ENCODE assay signal across 25 cellular contexts in the genomic region with DNA sequence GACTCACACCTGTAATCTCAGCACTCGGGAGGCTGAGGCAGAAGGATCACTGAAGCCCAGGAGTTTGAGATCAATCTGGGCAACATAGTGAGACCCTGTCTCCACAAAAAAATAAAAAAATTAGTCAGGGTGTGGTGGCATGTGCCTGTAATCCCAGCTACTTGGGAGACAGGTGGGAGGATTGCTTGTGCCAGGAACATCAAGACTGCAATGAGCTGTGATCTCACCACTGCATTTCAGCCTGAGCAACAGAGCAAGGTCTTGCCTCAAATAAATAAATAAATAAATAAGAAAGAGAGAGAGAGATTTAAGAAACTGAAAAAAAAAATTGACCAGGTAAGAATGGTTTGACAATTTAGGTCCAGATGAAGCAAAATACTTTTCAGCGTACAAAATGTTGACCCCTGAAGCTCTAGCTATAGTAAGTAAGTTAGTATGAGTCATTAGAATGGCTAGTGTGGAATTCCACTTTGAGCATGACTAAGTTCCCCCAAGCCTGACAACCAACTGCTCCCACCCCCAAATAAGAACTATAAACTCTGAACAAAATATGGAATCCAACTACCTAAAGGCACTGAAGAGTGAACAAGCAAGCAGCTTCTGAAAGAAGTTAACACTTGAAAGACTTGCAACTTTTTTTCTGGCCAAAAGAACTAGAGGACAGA.
A peak's percentile ranks its signal among the peaks of the same experiment; 100 is the strongest.
DNase-seq lines count a peak whose midpoint lies in the region; ATAC-seq, FAIRE-seq and TF ChIP-seq lines count a peak whose summit lies in the region.
"Had no signal": no experiment of that assay in that cellular context is flagged by ENCODE, and none has a peak within 500 bp of the region (broad histone marks: within the 10 kb centered on the region; RNA-seq: fewer than 3 reads in every experiment).

No MANE protein-coding gene starts in this region.

- TF ChIP-seq POLR2A in H54 (IDR thresholded peaks at IDR 0.05; ENCODE audit: low read depth, low read length) = no peak

- peak; percentile 97 for FAIRE-seq in H54 (lab: Jason Lieb, UNC)
- FAIRE-seq: HTR-8/SVneo had no signal

- TF ChIP-seq CTCF in fibroblast of pulmonary artery (IDR thresholded peaks at IDR 0.05; ENCODE audit: low read length, missing control alignments) = no peak

- DNase-seq in H54 (ENCODE audit: insufficient read length, low spot score) (peak; percentile 49), fibroblast of pulmonary artery (ENCODE audit: low read depth) (peak; percentile 18), stromal cell of bone marrow (ENCODE audit: low read depth) (peak; percentile 9), NCI-H2227 (lab: John Stamatoyannopoulos, UW; ENCODE audit: unreplicated experiment) (no peak), LoVo (ENCODE audit: low spot score) (no peak)
- DNase-seq: activated CD4-positive, alpha-beta T cell treated with anti-CD3 and anti-CD28 coated beads for 4 hours; activated CD8-positive, alpha-beta memory T cell treated with anti-CD3 and anti-CD28 coated beads, Interleukin-2, amount 50 U/mL, for 48 hours; activated naive CD4-positive, alpha-beta T cell treated with anti-CD3 and anti-CD28 coated beads for 36 hours; CD4-positive, CD25-positive, alpha-beta regulatory T cell; DND-41; effector memory CD8-positive, alpha-beta T cell; foreskin melanocyte; GOT3; natural killer cell; NCI-H187; NCI-H446; psoas muscle; stimulated activated CD4-positive, alpha-beta T cell treated with anti-CD3 and anti-CD28 coated beads, Interleukin-15, amount 100 ng/mL, for 24 hours; stimulated activated naive CD4-positive, alpha-beta T cell treated with Interleukin-2 at 50 U/mL for 16 hours; upper lobe of left lung had no signal

- H3K4me3 ChIP-seq in fibroblast of pulmonary artery (replicated peaks; ENCODE audit: low read depth, low read length) = no peak overlapping the region
- H3K4me3 ChIP-seq: breast epithelium, psoas muscle, upper lobe of left lung had no signal

- ATAC-seq in SK-N-SH treated with all-trans-retinoic acid at 6 μM for 48 hours (peak; percentile 70; the same call in 2 of the 3 replicates), GM18519 (IDR thresholded peaks at IDR 0.05; ENCODE audit: low FRiP score, unreplicated experiment) (no peak), GM21423 (IDR thresholded peaks at IDR 0.05; ENCODE audit: unreplicated experiment) (no peak)
- ATAC-seq: effector memory CD8-positive, alpha-beta T cell; natural killer cell; psoas muscle had no signal

TF ChIP-seq in SK-N-SH treated with all-trans-retinoic acid at 6 μM for 48 hours, 23 proteins besides CTCF, POLR2A, EP300 and RAD21:
- TF ChIP-seq ZNF565 (CRISPR knock-in tag; conservative IDR thresholded peaks at IDR 0.05; ENCODE audit: low read depth) = no peak
- TF ChIP-seq, protein P1, sequence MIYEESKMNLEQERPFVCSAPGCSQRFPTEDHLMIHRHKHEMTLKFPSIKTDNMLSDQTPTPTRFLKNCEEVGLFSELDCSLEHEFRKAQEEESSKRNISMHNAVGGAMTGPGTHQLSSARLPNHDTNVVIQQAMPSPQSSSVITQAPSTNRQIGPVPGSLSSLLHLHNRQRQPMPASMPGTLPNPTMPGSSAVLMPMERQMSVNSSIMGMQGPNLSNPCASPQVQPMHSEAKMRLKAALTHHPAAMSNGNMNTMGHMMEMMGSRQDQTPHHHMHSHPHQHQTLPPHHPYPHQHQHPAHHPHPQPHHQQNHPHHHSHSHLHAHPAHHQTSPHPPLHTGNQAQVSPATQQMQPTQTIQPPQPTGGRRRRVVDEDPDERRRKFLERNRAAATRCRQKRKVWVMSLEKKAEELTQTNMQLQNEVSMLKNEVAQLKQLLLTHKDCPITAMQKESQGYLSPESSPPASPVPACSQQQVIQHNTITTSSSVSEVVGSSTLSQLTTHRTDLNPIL (CRISPR knock-in tag; IDR thresholded peaks at IDR 0.05; ENCODE audit: low read depth) = no peak
- no peak for TF ChIP-seq ESRRG (CRISPR knock-in tag; IDR thresholded peaks at IDR 0.05)
- TF ChIP-seq TOX (CRISPR knock-in tag; IDR thresholded peaks at IDR 0.05; ENCODE audit: borderline replicate concordance) = no peak
- no peak for TF ChIP-seq ARNTL (CRISPR knock-in tag; IDR thresholded peaks at IDR 0.05; ENCODE audit: borderline replicate concordance, low read depth)
- TF ChIP-seq CSDC2 (CRISPR knock-in tag; IDR thresholded peaks at IDR 0.05) = no peak
- TF ChIP-seq ZFP30 (CRISPR knock-in tag; IDR thresholded peaks at IDR 0.05) = no peak
- no peak for TF ChIP-seq ZC3H10 (CRISPR knock-in tag; IDR thresholded peaks at IDR 0.05)
- no peak for TF ChIP-seq BACH2 (CRISPR knock-in tag; IDR thresholded peaks at IDR 0.05; ENCODE audit: borderline replicate concordance)
- no peak for TF ChIP-seq TSHZ2 (CRISPR knock-in tag; IDR thresholded peaks at IDR 0.05)
- no peak for TF ChIP-seq ZNF8 (CRISPR knock-in tag; IDR thresholded peaks at IDR 0.05)
- TF ChIP-seq CSRNP3 (CRISPR knock-in tag; IDR thresholded peaks at IDR 0.05) = no peak
- TF ChIP-seq RARB (CRISPR knock-in tag; IDR thresholded peaks at IDR 0.05) = no peak
- TF ChIP-seq PPARA (CRISPR knock-in tag; IDR thresholded peaks at IDR 0.05; ENCODE audit: borderline replicate concordance) = no peak

Comparison
In these comparisons a context has a peak if more than half of its experiments do, and no peak if none do; other contexts are left out.
1. DNase-seq: peak in H54 (single experiment), fibroblast of pulmonary artery (single experiment) and stromal cell of bone marrow (single experiment); none in NCI-H2227 (single experiment) and LoVo (single experiment).